In genomic region chr17:65800655-65801054, GRCh38 we compare ENCODE assay signal across 28 cellular contexts.
"Had no signal": no experiment of that assay in that cellular context is flagged by ENCODE, and none has a peak within 500 bp of the region (broad histone marks: within the 10 kb centered on the region; RNA-seq: fewer than 3 reads in every experiment).

No MANE protein-coding gene starts in this region.

- H3K27me3 ChIP-seq: body of pancreas, breast epithelium, MG63, SJSA1 had no signal

- H3K36me3 Mint-ChIP-seq: activated naive CD4-positive, alpha-beta T cell treated with anti-CD3 and anti-CD28 coated beads, Interleukin-2, amount 10 ng/mL, durations not matched to agents 7 days and 5 days; activated naive CD8-positive, alpha-beta T cell treated with anti-CD3 and anti-CD28 coated beads for 36 hours had no signal

- H3K4me3 ChIP-seq: body of pancreas, breast epithelium, K562, MG63, SJSA1 had no signal

- H3K36me3 ChIP-seq: breast epithelium, MG63, SJSA1 had no signal

- DNase-seq: activated B cell treated with CpG ODN at 0.5 μM for 24 hours; activated CD4-positive, alpha-beta T cell treated with anti-CD3 and anti-CD28 coated beads for 1 hour; activated CD4-positive, alpha-beta T cell treated with anti-CD3 and anti-CD28 coated beads for 48 hours; activated CD8-positive, alpha-beta T cell treated with anti-CD3 and anti-CD28 coated beads for 36 hours; activated effector memory CD4-positive, alpha-beta T cell treated with Interleukin-2 at 50 U/mL for 16 hours; activated naive CD4-positive, alpha-beta T cell treated with anti-CD3 and anti-CD28 coated beads, Interleukin-2, amount 10 ng/mL, durations not matched to agents 7 days and 5 days; activated naive CD8-positive, alpha-beta T cell treated with anti-CD3 and anti-CD28 coated beads for 36 hours; activated T-cell treated with anti-CD3 and anti-CD28 coated beads, Interleukin-2, amount 50 U/mL, for 24 hours; amniotic stem cell; aorta; body of pancreas; MG63; MV-4-11; NCI-H1092; NCI-H1436 treated with DMSO at 0.1 percent for 48 hours; NCI-H1694 treated with DMSO at 0.1 percent for 48 hours; NCI-H2029; NCI-H345; NCI-H524 treated with DMSO at 0.1 percent for 48 hours; SHP77 treated with DMSO at 0.1 percent for 48 hours; SK-N-SH had no signal

- H3K27me3 Mint-ChIP-seq: activated B cell treated with CpG ODN at 0.5 μM for 24 hours; activated naive CD4-positive, alpha-beta T cell treated with anti-CD3 and anti-CD28 coated beads, Interleukin-2, amount 10 ng/mL, durations not matched to agents 7 days and 5 days; activated naive CD8-positive, alpha-beta T cell treated with anti-CD3 and anti-CD28 coated beads for 36 hours; activated T-cell treated with anti-CD3 and anti-CD28 coated beads, Interleukin-2, amount 50 U/mL, for 24 hours had no signal

- ATAC-seq: body of pancreas, K562, Panc1 had no signal

- H3K4me1 Mint-ChIP-seq: activated B cell treated with CpG ODN at 0.5 μM for 24 hours had no signal

- H3K4me2 ChIP-seq: SK-N-SH had no signal

- H3K27ac ChIP-seq: body of pancreas, breast epithelium, SJSA1, VCaP had no signal

- H3K27ac Mint-ChIP-seq: activated B cell treated with CpG ODN at 0.5 μM for 24 hours; activated CD8-positive, alpha-beta T cell treated with anti-CD3 and anti-CD28 coated beads for 36 hours; activated naive CD4-positive, alpha-beta T cell treated with anti-CD3 and anti-CD28 coated beads, Interleukin-2, amount 10 ng/mL, durations not matched to agents 7 days and 5 days; activated naive CD8-positive, alpha-beta T cell treated with anti-CD3 and anti-CD28 coated beads for 36 hours; activated T-helper 1 cell treated with anti-CD3 and anti-CD28 coated beads, Interleukin-12 subunit alpha, Interleukin-12 subunit beta, Interleukin-2, Interleukin-4 antibody, amounts not matched to agents 30 ng/mL and 10 ng/mL and 1 ng/mL, durations not matched to agents 14 hours and 24 hours and 36 hours; T-helper 1 cell treated with Interleukin-12 subunit alpha and Interleukin-12 subunit beta and Interleukin-4 antibody, amounts not matched to agents 30 μg/mL and 1 μg/mL, for 36 hours had no signal

- H3K4me3 Mint-ChIP-seq: activated B cell treated with CpG ODN at 0.5 μM for 24 hours; activated CD8-positive, alpha-beta T cell treated with anti-CD3 and anti-CD28 coated beads for 36 hours; activated naive CD4-positive, alpha-beta T cell treated with anti-CD3 and anti-CD28 coated beads, Interleukin-2, amount 10 ng/mL, durations not matched to agents 7 days and 5 days; activated naive CD8-positive, alpha-beta T cell treated with anti-CD3 and anti-CD28 coated beads for 36 hours; activated T-cell treated with anti-CD3 and anti-CD28 coated beads, Interleukin-2, amount 50 U/mL, for 24 hours; activated T-helper 1 cell treated with anti-CD3 and anti-CD28 coated beads, Interleukin-12 subunit alpha, Interleukin-12 subunit beta, Interleukin-2, Interleukin-4 antibody, amounts not matched to agents 30 ng/mL and 10 ng/mL and 1 ng/mL, durations not matched to agents 14 hours and 24 hours and 36 hours; T-helper 1 cell treated with Interleukin-12 subunit alpha and Interleukin-12 subunit beta and Interleukin-4 antibody, amounts not matched to agents 30 μg/mL and 1 μg/mL, for 36 hours had no signal

- H3K4me1 ChIP-seq: body of pancreas, breast epithelium, SJSA1 had no signal
